In genomic region chr19:41588497-41589209, GRCh38 we compare ENCODE assay signal across 1 cellular context.
TF ChIP-seq lines count a peak whose summit lies in the region.

No MANE protein-coding gene starts in this region.

TF ChIP-seq in HepG2, 621 proteins besides CTCF, POLR2A, EP300 and RAD21 (continued from another document and continues in another):
- TF ChIP-seq ZNF280D (CRISPR knock-in tag; IDR thresholded peaks at IDR 0.05) (no peak), TSC22D2 (CRISPR knock-in tag; IDR thresholded peaks at IDR 0.05; ENCODE audit: borderline replicate concordance) (peak; percentile 79; the same call in 1 of the 2 replicates), HES4 (CRISPR knock-in tag; IDR thresholded peaks at IDR 0.05; ENCODE audit: borderline replicate concordance) (no peak), CSRNP2 (CRISPR knock-in tag; conservative IDR thresholded peaks at IDR 0.05; ENCODE audit: low read depth) (no peak), ZNF652 (CRISPR knock-in tag; IDR thresholded peaks at IDR 0.05; ENCODE audit: borderline replicate concordance, low read depth) (no peak), TBX2 (CRISPR knock-in tag; IDR thresholded peaks at IDR 0.05; ENCODE audit: borderline replicate concordance) (no peak), GPBP1L1 (CRISPR knock-in tag; IDR thresholded peaks at IDR 0.05) (no peak), HIVEP1 (CRISPR knock-in tag; IDR thresholded peaks at IDR 0.05) (no peak), ZNF512B (CRISPR knock-in tag; IDR thresholded peaks at IDR 0.05; ENCODE audit: borderline replicate concordance) (no peak), NFRKB (IDR thresholded peaks at IDR 0.05) (no peak), NPAS2 (CRISPR knock-in tag; IDR thresholded peaks at IDR 0.05; ENCODE audit: borderline replicate concordance) (no peak), SATB2 (CRISPR knock-in tag; IDR thresholded peaks at IDR 0.05) (0 out of 2 replicates have a peak, but pooled peaks have one; percentile 49), ZSCAN9 (CRISPR knock-in tag; IDR thresholded peaks at IDR 0.05; ENCODE audit: borderline replicate concordance) (peak; percentile 83), PHF21A (CRISPR knock-in tag; IDR thresholded peaks at IDR 0.05) (no peak), CAMTA2 (CRISPR knock-in tag; IDR thresholded peaks at IDR 0.05; ENCODE audit: borderline replicate concordance) (no peak), MIER2 (CRISPR knock-in tag; IDR thresholded peaks at IDR 0.05) (peak; percentile 97), NFAT5 (CRISPR knock-in tag; IDR thresholded peaks at IDR 0.05) (no peak), NFIB (CRISPR knock-in tag; IDR thresholded peaks at IDR 0.05; ENCODE audit: borderline replicate concordance) (no peak), HIC2 (CRISPR knock-in tag; IDR thresholded peaks at IDR 0.05; ENCODE audit: low read depth) (no peak), SP2 (CRISPR knock-in tag; IDR thresholded peaks at IDR 0.05) (no peak), GATA4 (IDR thresholded peaks at IDR 0.05; ENCODE audit: borderline replicate concordance, low read depth) (no peak), ADNP (CRISPR knock-in tag; IDR thresholded peaks at IDR 0.05) (no peak), MIER3 (CRISPR knock-in tag; IDR thresholded peaks at IDR 0.05; ENCODE audit: borderline replicate concordance) (no peak), HDAC1 (CRISPR knock-in tag; IDR thresholded peaks at IDR 0.05) (no peak), FOXP4 (CRISPR knock-in tag; IDR thresholded peaks at IDR 0.05) (no peak), ZNF274 (CRISPR knock-in tag; IDR thresholded peaks at IDR 0.05) (no peak), ZMYM2 (CRISPR knock-in tag; IDR thresholded peaks at IDR 0.05) (no peak), ZBTB1 (CRISPR knock-in tag; IDR thresholded peaks at IDR 0.05; ENCODE audit: borderline replicate concordance) (no peak), RNF219 (CRISPR knock-in tag; IDR thresholded peaks at IDR 0.05) (no peak), ZNF644 (CRISPR knock-in tag; IDR thresholded peaks at IDR 0.05; ENCODE audit: low read depth) (no peak)
